24 cellular contexts compared by ENCODE assay signal in genomic region chr10:126270116-126270515, GRCh38.
DNase-seq lines count a peak whose midpoint lies in the region; ATAC-seq, FAIRE-seq and TF ChIP-seq lines count a peak whose summit lies in the region.
"Had no signal": no experiment of that assay in that cellular context is flagged by ENCODE, and none has a peak within 500 bp of the region (broad histone marks: within the 10 kb centered on the region; RNA-seq: fewer than 3 reads in every experiment).

No MANE protein-coding gene starts in this region.

- TF ChIP-seq CTCF in AG04449 (IDR thresholded peaks at IDR 0.05; ENCODE audit: insufficient read depth, low read length, missing control alignments) (no peak), keratinocyte (optimal IDR thresholded peaks at IDR 0.05 in 1 of 3, IDR thresholded peaks at IDR 0.05 in 1 of 3, conservative IDR thresholded peaks at IDR 0.05 in 1 of 3; ENCODE audit: extremely low read depth in 1 of 3, insufficient read depth in 2 of 3, low read length in 3 of 3) (no peak), right atrium auricular region (IDR thresholded peaks at IDR 0.05) (no peak)

- POLR2A ChIA-PET in AG04449 (lab: Yijun Ruan, JAX), result interaction anchor here (1.3 kb wide), 1 partner anchor 17 kb away, joined by 6 read pairs; no protein-coding TSS in a partner anchor

- H4K20me1 ChIP-seq in keratinocyte (ENCODE audit: control insufficient read depth, extremely low read depth, insufficient read depth, low read length), result no peaks in the 10 kb centered on the region

- H3K4me1 ChIP-seq in keratinocyte (ENCODE audit: control insufficient read depth, extremely low read depth, insufficient read depth, low read length), result no peaks in the 10 kb centered on the region
- no peaks in the 10 kb centered on the region for H3K4me1 ChIP-seq in right atrium auricular region
- H3K4me1 ChIP-seq: A549, esophagus squamous epithelium, heart right ventricle had no signal

- FAIRE-seq in keratinocyte (lab: Jason Lieb, UNC), result no peak
- FAIRE-seq: A549, small intestine had no signal

- CTCF ChIA-PET in AG04449 (lab: Yijun Ruan, JAX), result interaction anchor here (1.1 kb wide), 1 partner anchor 288 kb away, joined by 3 read pairs; no protein-coding TSS in a partner anchor

- no peak overlapping the region for H3K4me2 ChIP-seq in keratinocyte (ENCODE audit: control insufficient read depth, extremely low read depth, insufficient read depth, low read depth, low read length)
- H3K4me2 ChIP-seq: A549 had no signal

- H3K79me2 ChIP-seq in keratinocyte (ENCODE audit: control insufficient read depth, insufficient read depth, low read length), result no peaks in the 10 kb centered on the region

- H3K27ac ChIP-seq in keratinocyte (ENCODE audit: control insufficient read depth, insufficient read depth, low read length) (no peak overlapping the region), right atrium auricular region (no peak overlapping the region)
- H3K27ac ChIP-seq: A549, esophagus squamous epithelium, heart right ventricle, WERI-Rb-1 had no signal

- no peak overlapping the region for H3K9ac ChIP-seq in keratinocyte (ENCODE audit: control insufficient read depth, extremely low read depth, insufficient read depth, low read length)

- DNase-seq in AG04449 (ENCODE audit: low read depth, low spot score), result peak; percentile 31
- DNase-seq in HS-27A (ENCODE audit: low read depth), result peak; percentile 81
- peak; percentile 94 for DNase-seq in astrocyte of the hippocampus (ENCODE audit: low read depth, low spot score)
- DNase-seq in keratinocyte (ENCODE audit: low read depth, low spot score), result peak; percentile 25
- no peak for DNase-seq in NCI-H1048 (lab: John Stamatoyannopoulos, UW)
- DNase-seq in right atrium auricular region (ENCODE audit: low spot score), result no peak
- no peak for DNase-seq in foreskin melanocyte
- DNase-seq: activated CD4-positive, alpha-beta T cell treated with anti-CD3 and anti-CD28 coated beads, Interleukin-2, amount 50 U/mL, for 4 hours; activated effector memory CD4-positive, alpha-beta T cell treated with anti-CD3 and anti-CD28 coated beads, Interleukin-2, amount 50 U/mL, for 16 hours; CD4-positive, alpha-beta memory T cell; DMS53; effector CD4-positive, alpha-beta T cell; esophagus squamous epithelium; GOT3; heart right ventricle; midbrain; NCI-H526 treated with DMSO at 0.1 percent for 48 hours; nephron progenitor cell; small intestine; stimulated activated CD4-positive, alpha-beta T cell treated with anti-CD3 and anti-CD28 coated beads, Interleukin-4, amount 100 ng/mL, for 24 hours; T-helper 17 cell; WERI-Rb-1 had no signal

- no peak overlapping the region for H2AFZ ChIP-seq in keratinocyte (ENCODE audit: control insufficient read depth, low read length)

- dilution Hi-C loops in keratinocyte (cut with MboI; ENCODE audit: extremely low pct_ligation_motif_present, low sequenced_read_pairs), result no loop called here

- no peaks in the 10 kb centered on the region for H3K9me1 ChIP-seq in keratinocyte (ENCODE audit: control insufficient read depth, extremely low read depth, insufficient read depth, low read length)

- no peak for ATAC-seq in GM21737 (IDR thresholded peaks at IDR 0.05; ENCODE audit: unreplicated experiment)
- ATAC-seq: A549, heart right ventricle, T-helper 17 cell had no signal

- no peaks in the 10 kb centered on the region for H3K27me3 ChIP-seq in keratinocyte (ENCODE audit: control insufficient read depth, extremely low read depth, insufficient read depth, low read length)
- no peaks in the 10 kb centered on the region for H3K27me3 ChIP-seq in right atrium auricular region
- H3K27me3 ChIP-seq: esophagus squamous epithelium, heart right ventricle had no signal

- no peaks in the 10 kb centered on the region for H3K9me3 ChIP-seq in keratinocyte (ENCODE audit: control insufficient read depth, low read depth, low read length)
- no peaks in the 10 kb centered on the region for H3K9me3 ChIP-seq in right atrium auricular region
- H3K9me3 ChIP-seq: esophagus squamous epithelium had no signal

- H3K4me3 ChIP-seq in AG04449 (ENCODE audit: low read depth, low read length) (no peak overlapping the region), keratinocyte (ENCODE audit: control insufficient read depth in 2 of 3, extremely low read depth in 1 of 3, insufficient read depth in 2 of 3, low read depth in 1 of 3, low read length in 3 of 3) (no peak overlapping the region), right atrium auricular region (no peak overlapping the region)
- H3K4me3 ChIP-seq: A549, esophagus squamous epithelium, heart right ventricle had no signal

- H3K36me3 ChIP-seq in keratinocyte (ENCODE audit: control insufficient read depth in 2 of 2, extremely low read depth in 1 of 2, insufficient read depth in 2 of 2, low read length in 2 of 2), result no peaks in the 10 kb centered on the region
- no peaks in the 10 kb centered on the region for H3K36me3 ChIP-seq in right atrium auricular region
- H3K36me3 ChIP-seq: esophagus squamous epithelium, heart right ventricle, WERI-Rb-1 had no signal

Comparison
In these comparisons a context has a peak if more than half of its experiments do, and no peak if none do; other contexts are left out.
1. DNase-seq: peak in AG04449 (single experiment), HS-27A (single experiment), astrocyte of the hippocampus (single experiment) and keratinocyte (single experiment); none in NCI-H1048 (single experiment), right atrium auricular region (single experiment) and foreskin melanocyte (single experiment).